In the genomic region with DNA sequence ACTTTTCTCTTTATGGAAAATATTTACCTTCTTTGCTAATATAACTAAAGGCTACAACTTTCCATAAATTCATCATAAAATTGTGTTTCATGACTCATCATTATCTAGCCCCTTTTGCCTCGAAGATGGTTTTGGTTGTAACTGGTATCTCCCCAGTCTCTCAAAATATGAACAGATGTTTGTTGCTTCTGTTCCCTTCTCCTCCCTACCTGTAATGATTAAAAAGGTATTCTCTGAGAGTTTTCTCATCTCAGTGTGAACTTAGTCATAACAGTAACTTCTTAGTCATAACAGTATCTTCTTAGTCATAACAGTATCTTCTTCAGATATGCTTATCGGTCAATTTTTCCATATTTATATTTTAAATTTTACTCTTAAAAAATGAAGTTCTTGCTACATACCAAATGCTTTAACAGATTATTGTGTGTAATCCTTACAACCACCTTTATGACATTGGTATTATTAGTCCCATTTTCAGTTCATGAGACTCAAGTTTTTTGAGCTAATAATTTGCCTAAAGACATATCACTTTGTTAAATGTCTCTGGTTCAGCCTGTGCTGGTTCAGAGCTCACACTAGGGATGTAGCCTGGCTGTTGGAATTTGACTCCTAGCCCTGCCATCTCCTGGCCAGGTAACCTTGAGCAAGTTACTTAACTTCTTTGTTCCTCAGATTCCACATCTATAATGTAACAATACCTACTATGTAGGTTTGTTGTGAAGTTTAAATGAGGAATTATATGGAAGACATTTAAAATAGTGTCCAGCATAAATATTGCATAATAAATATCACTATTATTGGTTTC, we compare ENCODE assay signal across 10 cellular contexts. TPM values are rescaled to one million over a fixed set of nuclear protein-coding genes. Genes with fewer than 3 reads are reported as not detected.
DNase-seq lines count a peak whose midpoint lies in the region; ATAC-seq, FAIRE-seq and TF ChIP-seq lines count a peak whose summit lies in the region.
"Had no signal": no experiment of that assay in that cellular context is flagged by ENCODE, and none has a peak within 500 bp of the region (broad histone marks: within the 10 kb centered on the region; RNA-seq: fewer than 3 reads in every experiment).

No MANE protein-coding gene starts in this region.

- H3K9me3 ChIP-seq in H1 (ENCODE audit: insufficient read depth in 2 of 2, low read depth in 1 of 2, low read length in 1 of 2) = no peaks in the 10 kb centered on the region
- no peaks in the 10 kb centered on the region for H3K9me3 ChIP-seq in gastrocnemius medialis
- H3K9me3 ChIP-seq: left ventricle myocardium inferior had no signal

- H2BK15ac ChIP-seq in H1 (ENCODE audit: low read length) = no peak overlapping the region

- H4K20me1 ChIP-seq in H1 (replicated peaks in 1 of 2; ENCODE audit: control insufficient read depth in 1 of 2, insufficient read depth in 2 of 2, low read length in 2 of 2) = no peaks in the 10 kb centered on the region

- no peak overlapping the region for H2BK20ac ChIP-seq in H1 (ENCODE audit: low read length)

- TF ChIP-seq POLR2A in H1 (IDR thresholded peaks at IDR 0.05; ENCODE audit: control extremely low read depth in 1 of 2, low read depth in 2 of 2, low read length in 2 of 2) = no peak
- TF ChIP-seq POLR2A in gastrocnemius medialis (IDR thresholded peaks at IDR 0.05) = no peak
- no peak for TF ChIP-seq POLR2A in H54 (IDR thresholded peaks at IDR 0.05; ENCODE audit: low read depth, low read length)

- POLR2A ChIA-PET in H1 (lab: Charles Lee; ENCODE audit: partially characterized antibody) = no interaction called here

- no peak overlapping the region for H3K4me2 ChIP-seq in H1 (ENCODE audit: insufficient read depth in 1 of 2, low read depth in 2 of 2, low read length in 2 of 2)

- CTCF ChIA-PET in H1 (lab: Charles Lee; ENCODE audit: partially characterized antibody) = interaction anchor here (0.7 to 1.7 kb wide), 7 partner anchors 23 to 798 kb away, joined by 3 to 4 read pairs (median 3); no protein-coding TSS in a partner anchor

- in situ Hi-C loops in G401 (cut with HindIII; ENCODE audit: low sequenced_read_pairs) (no loop called here), gastrocnemius medialis (cut with MboI; ENCODE audit: low sequenced_read_pairs in 4 of 4) (no loop called here)

- no peak overlapping the region for H3K23ac ChIP-seq in H1 (ENCODE audit: insufficient read length)

- no peaks in the 10 kb centered on the region for H3K79me1 ChIP-seq in H1 (ENCODE audit: low read depth, low read length)

- no peak overlapping the region for H4K8ac ChIP-seq in H1 (ENCODE audit: extremely low read depth, insufficient read depth, low read length)

- H2AFZ ChIP-seq in H1 (ENCODE audit: low read length) = no peak overlapping the region

- FAIRE-seq in H1 (lab: Jason Lieb, UNC) = no peak
- FAIRE-seq in H54 (lab: Jason Lieb, UNC) = no peak

- ATAC-seq in GM18858 (IDR thresholded peaks at IDR 0.05; ENCODE audit: unreplicated experiment) = peak; percentile 97
- ATAC-seq in GM21515 (IDR thresholded peaks at IDR 0.05; ENCODE audit: unreplicated experiment) = peak; percentile 87
- peak; percentile 90 for ATAC-seq in HG03159 (IDR thresholded peaks at IDR 0.05; ENCODE audit: unreplicated experiment)
- ATAC-seq in gastrocnemius medialis = no peak

- TF ChIP-seq CTCF in H1 (IDR thresholded peaks at IDR 0.05; ENCODE audit: control extremely low read depth in 1 of 3, insufficient read depth in 1 of 3, low read depth in 1 of 3, low read length in 3 of 3) (no peak; a peak in 1 of 4 replicates), gastrocnemius medialis (IDR thresholded peaks at IDR 0.05 in 4 of 5, conservative IDR thresholded peaks at IDR 0.05 in 1 of 5) (no peak)

- peak in 1 of 2 experiments; percentile 25; a peak in 1 of 4 replicates for TF ChIP-seq RAD21 in H1 (IDR thresholded peaks at IDR 0.05 in 1 of 2, conservative IDR thresholded peaks at IDR 0.05 in 1 of 2; ENCODE audit: low read depth in 2 of 2, low read length in 2 of 2)

- H3K18ac ChIP-seq in H1 (ENCODE audit: extremely low read depth, low read length) = no peak overlapping the region

- 100% methylated on average over 2 of the region's 2 CpGs; no CpG with 5 or more reads in 1 of the 2 experiments for WGBS in H1 (ENCODE audit: extremely low coverage in 1 of 2, insufficient coverage in 1 of 2, insufficient read length in 1 of 2, insufficient replicate concordance in 2 of 2, low coverage in 1 of 2, low lambda C conversion rate in 2 of 2, missing lambda C conversion rate in 1 of 2), 2 experiments

- intact Hi-C loops in gastrocnemius medialis (cut with DNase I; ENCODE audit: low total_unique reads) = no loop called here

- H3K14ac ChIP-seq in H1 (ENCODE audit: insufficient read length) = no peak overlapping the region

- H3K4me3 ChIP-seq in H1 (ENCODE audit: extremely low read depth in 1 of 4, insufficient read depth in 2 of 4, low read depth in 3 of 4, low read length in 4 of 4) (no peak overlapping the region), gastrocnemius medialis (no peak overlapping the region)
- H3K4me3 ChIP-seq: left ventricle myocardium inferior, skin epidermis had no signal

- no peak overlapping the region for H2AK5ac ChIP-seq in H1 (ENCODE audit: low read depth, low read length)

- no peak overlapping the region for H2BK12ac ChIP-seq in H1 (ENCODE audit: low read depth, low read length)

- DNase-seq in H1 (ENCODE audit: low read depth in 1 of 2, low spot score in 2 of 2) (no peak), NK-92 (lab: John Stamatoyannopoulos, UW; ENCODE audit: unreplicated experiment) (no peak), G401 (ENCODE audit: low spot score) (no peak), gastrocnemius medialis (no peak), H54 (ENCODE audit: insufficient read length, low spot score) (no peak)
- DNase-seq: left ventricle myocardium inferior had no signal

- no peak overlapping the region for H4K91ac ChIP-seq in H1 (replicated peaks; ENCODE audit: insufficient read length, low read length)

- H3K27ac ChIP-seq in H1 (ENCODE audit: low read depth, low read length) (no peak overlapping the region), gastrocnemius medialis (no peak overlapping the region)
- H3K27ac ChIP-seq: left ventricle myocardium inferior, skin epidermis had no signal

- no peak overlapping the region for H3K56ac ChIP-seq in H1 (replicated peaks; ENCODE audit: insufficient read length, low read depth, low read length)

- TF ChIP-seq EP300 in H1 (IDR thresholded peaks at IDR 0.05; ENCODE audit: borderline replicate concordance in 1 of 2, low read depth in 2 of 2, low read length in 2 of 2) = no peak

- H3K4ac ChIP-seq in H1 (replicated peaks; ENCODE audit: insufficient read length, low read depth, low read length) = no peak overlapping the region

- H3K4me1 ChIP-seq in H1 (replicated peaks in 1 of 4; ENCODE audit: control insufficient read depth in 3 of 4, insufficient read depth in 4 of 4, low read length in 3 of 4) = peaks cover 0 to 5% (median 0%) of the 10 kb centered on the region in 4 experiments; a peak in 1 of 7 replicates
- H3K4me1 ChIP-seq in gastrocnemius medialis = peaks cover 2 to 18% of the 10 kb centered on the region in 2 donors
- H3K4me1 ChIP-seq: left ventricle myocardium inferior had no signal

- H3K79me2 ChIP-seq in H1 (ENCODE audit: control insufficient read depth in 1 of 2, insufficient read depth in 2 of 2, low read length in 2 of 2) = no peaks in the 10 kb centered on the region

- H2BK120ac ChIP-seq in H1 (replicated peaks; ENCODE audit: low read depth, low read length) = no peak overlapping the region

- H3K23me2 ChIP-seq in H1 (ENCODE audit: low read depth, low read length) = no peaks in the 10 kb centered on the region

- no peak overlapping the region for H2BK5ac ChIP-seq in H1 (ENCODE audit: low read depth, low read length)

- no peak overlapping the region for H4K5ac ChIP-seq in H1 (ENCODE audit: insufficient read length, low read depth, low read length)

- H3K36me3 ChIP-seq in H1 (ENCODE audit: control insufficient read depth in 2 of 4, insufficient read depth in 4 of 4, low read length in 3 of 4) (no peaks in the 10 kb centered on the region), gastrocnemius medialis (no peaks in the 10 kb centered on the region)
- H3K36me3 ChIP-seq: left ventricle myocardium inferior had no signal

- H3K27me3 ChIP-seq in H1 (replicated peaks in 1 of 4; ENCODE audit: control insufficient read depth in 3 of 4, extremely low read depth in 1 of 4, insufficient read depth in 3 of 4, low read length in 3 of 4) (no peaks in the 10 kb centered on the region), gastrocnemius medialis (no peaks in the 10 kb centered on the region)

- no peak overlapping the region for H3K9ac ChIP-seq in H1 (replicated peaks in 1 of 4; ENCODE audit: extremely low read depth in 1 of 4, low read depth in 3 of 4, low read length in 3 of 4)

TF ChIP-seq in H1, 55 proteins besides CTCF, POLR2A, EP300 and RAD21:
- no peak for TF ChIP-seq BRCA1 (IDR thresholded peaks at IDR 0.05; ENCODE audit: low read depth, low read length)
- TF ChIP-seq TEAD4 (IDR thresholded peaks at IDR 0.05; ENCODE audit: low read depth, low read length) = 0 out of 2 replicates have a peak, but pooled peaks have one; percentile 28

RNA-seq across cellular contexts. Expression of a gene that starts 32.6 kb away (rescaled TPM):
- 76.4 and 76.5 TPM in 2 replicates for total RNA-seq in H1 (2021; fragmentation: NEBNext Ultra II Directional; extraction: Animal tissue kit (Norgen Biotek cat#: 25700))
- polyA plus RNA-seq in H1 (2011; rRNA removed) = 10.1 and 16.3 TPM in 2 replicates
- 17.7 TPM for polyA plus RNA-seq in H1 (2011; cell fraction: cytosol; rRNA removed)
- polyA plus RNA-seq in H1 (2011; cell fraction: nucleus; rRNA removed) = 7.5 TPM
- polyA plus RNA-seq in H1 (2012, experiment 1 of 2) = 29.3 to 39.3 TPM (median 31.3 TPM) in 4 replicates
- 10.7 TPM for polyA plus RNA-seq in H1 (2012, experiment 2 of 2)
- 111 TPM for polyA plus RNA-seq in H1 (2013, experiment 1 of 2)
- polyA plus RNA-seq in H1 (2013, experiment 2 of 2) = 132 TPM
- 19.5 and 20.0 TPM in 2 replicates for polyA minus RNA-seq in H1 (2011; rRNA and poly(A)+ RNA removed)
- polyA minus RNA-seq in H1 (2011; cell fraction: cytosol; rRNA and poly(A)+ RNA removed) = 29.3 TPM
- polyA minus RNA-seq in H1 (2011; cell fraction: nucleus; rRNA and poly(A)+ RNA removed) = 19.0 TPM
- total RNA-seq in G401 (2014; rRNA removed; shearing (Covaris generic)) = 15.0 and 17.5 TPM in 2 replicates
- total RNA-seq in gastrocnemius medialis = 100 to 1,000 TPM; 111 to 377 (median 324) TPM

Comparison
In these comparisons a context has a peak if more than half of its experiments do, and no peak if none do; other contexts are left out.
1. ATAC-seq: peak in GM18858 (single experiment), GM21515 (single experiment) and HG03159 (single experiment); none in gastrocnemius medialis (0 of 2).